Comparison of ENCODE assay signal across 14 cellular contexts in the genomic region with DNA sequence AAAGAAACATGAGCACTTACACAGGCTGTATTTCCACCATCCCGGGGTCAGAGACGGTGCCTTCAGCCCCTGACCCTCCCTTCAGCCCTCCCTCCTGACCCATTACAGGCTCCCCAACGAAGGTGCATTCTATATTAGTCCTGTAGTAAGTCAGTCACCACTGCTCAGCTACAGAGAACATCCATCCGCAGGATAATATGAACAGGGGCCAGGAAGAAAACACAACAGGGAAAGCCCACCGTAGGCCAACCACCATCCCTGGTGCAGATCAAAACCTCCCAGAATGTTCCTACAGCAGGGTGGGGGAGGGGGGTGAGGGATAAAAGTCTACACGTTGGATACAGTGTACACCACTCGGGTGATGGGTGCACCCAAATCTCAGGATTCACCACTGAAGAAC. TPM values are rescaled to one million over a fixed set of nuclear protein-coding genes. Genes with fewer than 3 reads are reported as not detected.
DNase-seq lines count a peak whose midpoint lies in the region; ATAC-seq and TF ChIP-seq lines count a peak whose summit lies in the region.
"Had no signal": no experiment of that assay in that cellular context is flagged by ENCODE, and none has a peak within 500 bp of the region (broad histone marks: within the 10 kb centered on the region; RNA-seq: fewer than 3 reads in every experiment).

No MANE protein-coding gene starts in this region.

- H3K9me3 ChIP-seq in right cardiac atrium (ENCODE audit: control insufficient read depth, low read length): no peaks in the 10 kb centered on the region
- no peaks in the 10 kb centered on the region for H3K9me3 ChIP-seq in fibroblast of lung (ENCODE audit: control insufficient read depth, insufficient read depth, low read depth, low read length)
- no peaks in the 10 kb centered on the region for H3K9me3 ChIP-seq in osteoblast (ENCODE audit: low read depth, low read length)
- H3K9me3 ChIP-seq in uterus: no peaks in the 10 kb centered on the region
- H3K9me3 ChIP-seq: adrenal gland, spleen had no signal

- no peak for ATAC-seq in right cardiac atrium
- no peak for ATAC-seq in Right ventricle myocardium inferior
- ATAC-seq: activated T-cell treated with anti-CD3 and anti-CD28 coated beads, Interleukin-2, amount 50 U/mL, for 4 hours; naive thymus-derived CD4-positive, alpha-beta T cell had no signal

- peaks cover 16% of the 10 kb centered on the region for H3K4me1 ChIP-seq in right cardiac atrium (ENCODE audit: control insufficient read depth, insufficient read depth, low read length)
- peaks cover 39% of the 10 kb centered on the region for H3K4me1 ChIP-seq in fibroblast of lung (ENCODE audit: control insufficient read depth, extremely low read depth, insufficient read depth, low read length)
- peaks cover 42% of the 10 kb centered on the region for H3K4me1 ChIP-seq in osteoblast (ENCODE audit: insufficient read depth, low read length)
- H3K4me1 ChIP-seq in uterus: peaks cover 14 to 15% of the 10 kb centered on the region in 2 donors

- intact Hi-C loops in right cardiac atrium (cut with DNase I) (no loop called here), Right ventricle myocardium inferior (cut with DNase I) (no loop called here), uterus (cut with DNase I; ENCODE audit: low total_unique reads) (no loop called here)

- H3K79me2 ChIP-seq in fibroblast of lung (ENCODE audit: control insufficient read depth, insufficient read depth, low read length) (peaks cover 53% of the 10 kb centered on the region), osteoblast (ENCODE audit: insufficient read depth, low read length) (peaks cover 57% of the 10 kb centered on the region)

- H3K27ac ChIP-seq in right cardiac atrium (ENCODE audit: low read length) (peak overlapping the region; percentile 44), fibroblast of lung (ENCODE audit: insufficient read depth, low read length) (peak overlapping the region; percentile 95), osteoblast (ENCODE audit: low read depth, low read length) (peak overlapping the region; percentile 99), uterus (peak overlapping the region; percentile 63 to 84)
- H3K27ac ChIP-seq: dorsolateral prefrontal cortex had no signal

- no peaks in the 10 kb centered on the region for H3K27me3 ChIP-seq in right cardiac atrium (ENCODE audit: control insufficient read depth, insufficient read depth)
- no peaks in the 10 kb centered on the region for H3K27me3 ChIP-seq in fibroblast of lung (ENCODE audit: control insufficient read depth, insufficient read depth, low read length)
- H3K27me3 ChIP-seq in osteoblast (ENCODE audit: insufficient read depth, low read length): no peaks in the 10 kb centered on the region
- no peaks in the 10 kb centered on the region for H3K27me3 ChIP-seq in uterus
- H3K27me3 ChIP-seq: adrenal gland, spleen had no signal

- no peak overlapping the region for H2AFZ ChIP-seq in fibroblast of lung (ENCODE audit: low read length)
- H2AFZ ChIP-seq in osteoblast (ENCODE audit: low read length): no peak overlapping the region

- H3K36me3 ChIP-seq in fibroblast of lung (ENCODE audit: control insufficient read depth, insufficient read depth, low read length) (no peaks in the 10 kb centered on the region), osteoblast (ENCODE audit: insufficient read depth, low read length) (no peaks in the 10 kb centered on the region), uterus (no peaks in the 10 kb centered on the region)
- H3K36me3 ChIP-seq: adrenal gland, spleen had no signal

- TF ChIP-seq POLR2A in uterus (IDR thresholded peaks at IDR 0.05): no peak

- no peak overlapping the region for H3K4me3 ChIP-seq in right cardiac atrium (ENCODE audit: low read length)
- peak overlapping the region in 1 of 4 experiments; percentile 8 for H3K4me3 ChIP-seq in fibroblast of lung (replicated peaks in 1 of 4; ENCODE audit: control extremely low read depth in 1 of 4, insufficient read depth in 1 of 4, low read depth in 3 of 4, low read length in 4 of 4)
- no peak overlapping the region for H3K4me3 ChIP-seq in osteoblast (ENCODE audit: insufficient read depth, low read length)
- H3K4me3 ChIP-seq in uterus: no peak overlapping the region
- H3K4me3 ChIP-seq: adrenal gland, dorsolateral prefrontal cortex, spleen had no signal

- no peak overlapping the region for H3K4me2 ChIP-seq in fibroblast of lung (ENCODE audit: extremely low read depth, insufficient read depth, low read length)
- peak overlapping the region; percentile 84 for H3K4me2 ChIP-seq in osteoblast (ENCODE audit: insufficient read depth, low read length)

- 60% methylated on average over 7 of the region's 7 CpGs for WGBS in right cardiac atrium

- peaks cover 1% of the 10 kb centered on the region for H4K20me1 ChIP-seq in fibroblast of lung (ENCODE audit: control insufficient read depth, extremely low read depth, insufficient read depth, low read length)
- peaks cover 14% of the 10 kb centered on the region for H4K20me1 ChIP-seq in osteoblast (ENCODE audit: insufficient read depth, low read length)

- DNase-seq in right cardiac atrium (no peak), Right ventricle myocardium inferior (ENCODE audit: missing footprints) (no peak), fibroblast of lung (ENCODE audit: low read depth in 2 of 2) (no peak), osteoblast (ENCODE audit: insufficient read length, low spot score, missing footprints) (peak; percentile 18), uterus (peak in 1 of 2 donors; percentile 12), GM03348 (ENCODE audit: low spot score) (no peak), NCI-H1048 (lab: John Stamatoyannopoulos, UW) (no peak)
- no peak for DNase-seq in stimulated activated naive CD4-positive, alpha-beta T cell (lab: John Stamatoyannopoulos, UW)
- DNase-seq: activated T-cell treated with anti-CD3 and anti-CD28 coated beads, Interleukin-2, amount 50 U/mL, for 4 hours; naive thymus-derived CD4-positive, alpha-beta T cell; NCI-H226; spleen had no signal

- H3K9ac ChIP-seq in fibroblast of lung (ENCODE audit: insufficient read depth, low read length): no peak overlapping the region

- TF ChIP-seq CTCF in fibroblast of lung (conservative IDR thresholded peaks at IDR 0.05 in 1 of 2, IDR thresholded peaks at IDR 0.05 in 1 of 2; ENCODE audit: low read depth in 1 of 2, low read length in 2 of 2) (no peak), osteoblast (IDR thresholded peaks at IDR 0.05; ENCODE audit: extremely low read depth, low read depth, low read length) (no peak), uterus (IDR thresholded peaks at IDR 0.05) (no peak)

RNA-seq across cellular contexts. Expression of a gene that starts 15.1 kb away (rescaled TPM):
- 10 to 100 TPM; 13.7 to 40.7 (median 22.2) TPM for total RNA-seq in right cardiac atrium
- 7.6 TPM for polyA plus RNA-seq in right cardiac atrium
- 19.7 TPM for total RNA-seq in Right ventricle myocardium inferior
- 111 and 153 TPM in 2 replicates for total RNA-seq in fibroblast of lung
- polyA plus RNA-seq in fibroblast of lung: 160 and 298 TPM in 2 replicates
- 135 and 343 TPM in 2 replicates for polyA plus RNA-seq in fibroblast of lung (2012)
- 231 and 511 TPM in 2 replicates for polyA minus RNA-seq in fibroblast of lung (ENCODE audit: low replicate concordance)
- 307 and 324 TPM in 2 replicates for total RNA-seq in osteoblast
- 100 to 1,000 TPM in 1 of 4 donors, 10 to 100 TPM in 3; 26.6 to 254 (median 59.8) TPM for total RNA-seq in uterus

Comparison
In these comparisons a context has a peak if more than half of its experiments do, and no peak if none do; other contexts are left out.
1. H3K27ac ChIP-seq: peak in every context shown above with its lines; median percentile 99 in osteoblast; 95 in fibroblast of lung; 74 in uterus; 44 in right cardiac atrium.